Comparison of ENCODE assay signal across 18 cellular contexts in the genomic region with DNA sequence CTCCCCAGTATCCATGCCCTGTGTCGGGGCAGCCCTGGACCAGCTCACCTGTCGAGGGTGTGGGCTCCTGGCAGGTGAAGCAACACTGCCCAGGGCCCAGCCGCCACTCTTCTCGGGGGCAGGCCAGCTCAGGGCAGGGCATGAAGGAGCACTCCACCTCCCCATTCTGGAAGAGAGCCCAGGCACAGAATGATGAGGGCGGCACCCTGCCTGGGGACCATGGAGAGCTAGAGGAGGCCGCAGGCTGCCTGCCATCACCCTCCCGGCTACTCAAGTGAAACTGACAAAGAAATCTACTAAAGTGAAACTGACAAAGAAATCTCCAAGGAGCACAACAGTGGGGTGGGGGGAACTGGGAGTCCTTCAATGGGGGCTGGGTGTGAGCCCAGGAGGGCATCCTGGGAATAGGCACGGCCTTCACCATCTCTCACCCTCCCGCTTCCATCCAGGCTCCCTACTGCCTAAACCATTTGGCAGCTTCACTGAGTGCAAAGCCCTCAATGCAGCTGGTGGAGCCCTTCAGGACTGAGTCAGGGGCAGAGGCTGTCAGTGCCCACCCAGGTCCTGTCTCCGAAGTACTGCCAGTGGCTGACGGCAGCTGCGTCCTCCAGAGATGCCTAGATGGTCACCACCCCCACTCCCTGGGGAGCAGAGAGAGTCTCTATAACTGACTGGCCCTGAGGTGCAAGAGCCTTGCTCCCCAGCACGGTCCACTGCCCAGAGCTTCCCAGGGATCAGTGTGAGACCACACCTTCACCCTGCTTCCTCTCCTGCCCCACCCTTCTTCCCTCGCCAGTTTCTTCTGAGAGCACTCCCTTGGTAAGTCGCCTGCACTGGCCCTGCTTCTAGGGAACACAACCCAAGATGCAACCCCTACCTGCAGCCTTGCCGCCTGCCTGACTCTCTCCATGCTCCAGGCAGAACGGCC. TPM values are rescaled to one million over a fixed set of nuclear protein-coding genes. Genes with fewer than 3 reads are reported as not detected.
DNase-seq lines count a peak whose midpoint lies in the region; ATAC-seq, FAIRE-seq and TF ChIP-seq lines count a peak whose summit lies in the region.
"Had no signal": no experiment of that assay in that cellular context is flagged by ENCODE, and none has a peak within 500 bp of the region (broad histone marks: within the 10 kb centered on the region; RNA-seq: fewer than 3 reads in every experiment).

No MANE protein-coding gene starts in this region.

- no TSS peak for BruUV-seq in HepG2 (replicated peaks; lab: Mats Ljungman, UMichigan)

- DNase-seq in right cardiac atrium: no peak
- DNase-seq in cardiac septum (ENCODE audit: low spot score): no peak
- DNase-seq in anterior cingulate cortex (lab: John Stamatoyannopoulos, UW): peak in 41 of 58 donors; percentile 13 to 86 (median 50)
- DNase-seq in HepG2 (ENCODE audit: low spot score): no peak
- no peak for DNase-seq in aorta
- DNase-seq in epidermal melanocyte (ENCODE audit: insufficient read length, low spot score): no peak
- no peak for DNase-seq in NCI-H774 (lab: John Stamatoyannopoulos, UW)
- DNase-seq: activated naive CD8-positive, alpha-beta T cell treated with anti-CD3 and anti-CD28 coated beads for 36 hours; Calu3; HCEC 1CT; MG63; NCI-H446 treated with DMSO at 0.1 percent for 48 hours; T-cell had no signal

- H2AFZ ChIP-seq in HepG2 (ENCODE audit: low read length): no peak overlapping the region
- H2AFZ ChIP-seq: PC-9 had no signal

- intact Hi-C loops in right cardiac atrium (cut with DNase I): no loop called here
- intact Hi-C loops in cardiac septum (cut with DNase I): no loop called here
- intact Hi-C loops in HepG2 (cut with micrococcal nuclease; ENCODE audit: unreplicated experiment): no loop called here
- intact Hi-C loops in aorta (cut with DNase I): no loop called here

- POLR2A ChIA-PET in HepG2 (lab: Yijun Ruan, JAX): no interaction called here

- no peak overlapping the region for H3K4me3 ChIP-seq in right cardiac atrium (ENCODE audit: low read length)
- no peak overlapping the region for H3K4me3 ChIP-seq in HepG2 (replicated peaks in 1 of 3; ENCODE audit: insufficient read depth in 1 of 3, low read depth in 2 of 3, low read length in 3 of 3)
- no peak overlapping the region for H3K4me3 ChIP-seq in aorta (ENCODE audit: low read length in 2 of 2)
- H3K4me3 ChIP-seq: MG63, PC-9 had no signal

- no peak for TF ChIP-seq EP300 in HepG2 (IDR thresholded peaks at IDR 0.05; ENCODE audit: low read depth in 2 of 2, low read length in 2 of 2)
- no peak for TF ChIP-seq EP300 in HepG2 (CRISPR knock-in tag; IDR thresholded peaks at IDR 0.05; ENCODE audit: borderline replicate concordance)

- no peak overlapping the region for H3K27ac ChIP-seq in right cardiac atrium (ENCODE audit: low read length)
- no peak overlapping the region for H3K27ac ChIP-seq in HepG2 (ENCODE audit: extremely low read length, insufficient read depth, low read length)
- no peak overlapping the region for H3K27ac ChIP-seq in aorta (ENCODE audit: low read depth in 1 of 2, low read length in 2 of 2)
- H3K27ac ChIP-seq: epithelial cell of prostate, neutrophil, PC-9 had no signal

- TF ChIP-seq CTCF in HepG2 (CRISPR knock-in tag; IDR thresholded peaks at IDR 0.05): no peak

- H4K20me1 ChIP-seq in HepG2 (ENCODE audit: insufficient read depth, low read length): peaks cover 5% of the 10 kb centered on the region; the same call in 1 of the 2 replicates

- H3K36me3 ChIP-seq in HepG2 (replicated peaks in 1 of 2; ENCODE audit: control insufficient read depth in 1 of 2, insufficient read depth in 2 of 2, low read length in 2 of 2) (peaks cover 39 to 75% of the 10 kb centered on the region in 2 experiments), aorta (ENCODE audit: control insufficient read depth in 1 of 2, insufficient read depth in 2 of 2, low read length in 1 of 2) (no peaks in the 10 kb centered on the region)
- H3K36me3 ChIP-seq: MG63, neutrophil had no signal

- in situ Hi-C loops in HepG2 (cut with HindIII; ENCODE audit: extremely low pct_ligation_motif_present, low pct_unique_long_range_greater_than_20kb): no loop called here

- no peak for TF ChIP-seq POLR2A in HepG2 (IDR thresholded peaks at IDR 0.05; ENCODE audit: insufficient read depth in 1 of 2, low read depth in 2 of 2, low read length in 2 of 2)

- no peak overlapping the region for H3K4me2 ChIP-seq in HepG2 (ENCODE audit: low read depth, low read length)
- H3K4me2 ChIP-seq: PC-9 had no signal

- CTCF ChIA-PET in HepG2 (lab: Yijun Ruan, JAX; ENCODE audit: low intra/inter-chr PET ratio, low total read pairs): no interaction called here

- TF ChIP-seq RAD21 in HepG2 (CRISPR knock-in tag; IDR thresholded peaks at IDR 0.05): no peak

- no peaks in the 10 kb centered on the region for H3K9me3 ChIP-seq in right cardiac atrium (ENCODE audit: control insufficient read depth, low read length)
- no peaks in the 10 kb centered on the region for H3K9me3 ChIP-seq in HepG2 (ENCODE audit: low read length)
- H3K9me3 ChIP-seq in aorta (ENCODE audit: control insufficient read depth, low read length): no peaks in the 10 kb centered on the region
- H3K9me3 ChIP-seq: MG63, neutrophil had no signal

- peak; percentile 22 to 37 for ATAC-seq in right cardiac atrium
- ATAC-seq in HepG2: peak; percentile 31
- ATAC-seq in aorta (ENCODE audit: low FRiP score): peak; percentile 49
- no peak for ATAC-seq in GM19351 (IDR thresholded peaks at IDR 0.05; ENCODE audit: unreplicated experiment)
- ATAC-seq: T-cell had no signal

- 77% methylated on average over 17 of the region's 17 CpGs for WGBS in right cardiac atrium
- 98% methylated on average over 9 of the region's 17 CpGs for WGBS in HepG2 (ENCODE audit: low lambda C conversion rate)
- WGBS in aorta, 2 donors: 79 to 86% methylated on average over 17 of the region's 17 CpGs

- H3K4me1 ChIP-seq in right cardiac atrium (ENCODE audit: control insufficient read depth, insufficient read depth, low read length): no peaks in the 10 kb centered on the region
- peaks cover 11% of the 10 kb centered on the region for H3K4me1 ChIP-seq in HepG2 (ENCODE audit: insufficient read depth, low read length)
- no peaks in the 10 kb centered on the region for H3K4me1 ChIP-seq in aorta (ENCODE audit: control insufficient read depth in 1 of 2, insufficient read depth in 2 of 2, low read length in 2 of 2)

- FAIRE-seq in HepG2 (lab: Jason Lieb, UNC): no peak

- H3K27me3 ChIP-seq in right cardiac atrium (ENCODE audit: control insufficient read depth, insufficient read depth) (no peaks in the 10 kb centered on the region), HepG2 (ENCODE audit: control insufficient read depth in 1 of 2, insufficient read depth in 2 of 2, low read length in 2 of 2) (no peaks in the 10 kb centered on the region), aorta (ENCODE audit: control insufficient read depth in 1 of 2, insufficient read depth in 2 of 2, low read length in 1 of 2) (no peaks in the 10 kb centered on the region)
- H3K27me3 ChIP-seq: MG63, neutrophil had no signal

- H3K9ac ChIP-seq in HepG2 (ENCODE audit: insufficient read depth, low read depth, low read length): no peak overlapping the region

- no peaks in the 10 kb centered on the region for H3K79me2 ChIP-seq in HepG2 (ENCODE audit: insufficient read depth, low read length)

RNA-seq across cellular contexts. Expression of a gene that starts 21.7 kb away (rescaled TPM):
- total RNA-seq in right cardiac atrium (1 to 10 TPM in 3 of 4 donors, under 1 TPM in 1; 0.97 to 2.2 (median 1.3) TPM), cardiac septum (0.59 TPM), HepG2 (2016; rRNA removed; fragmentation: Illumina TruSeq; extraction: Trizol) (10.4 and 27.6 TPM in 2 replicates), aorta (1 to 10 TPM; 3.0 to 5.6 TPM)
- polyA plus RNA-seq in right cardiac atrium (0.70 TPM), HepG2 (2011; rRNA removed) (58.3 and 59.7 TPM in 2 replicates), aorta (1 to 10 TPM in 1 of 2 donors, not detected in 1; 2.0 TPM)
- 21.1 and 23.2 TPM in 2 replicates for total RNA-seq in HepG2 (2016; cell fraction: cytosol; rRNA removed; fragmentation: Illumina TruSeq; extraction: Trizol; ENCODE audit: low read depth)
- total RNA-seq in HepG2 (2016; cell fraction: insoluble cytoplasmic fraction; rRNA removed; fragmentation: Illumina TruSeq; extraction: Trizol): 9.5 and 29.7 TPM in 2 replicates
- total RNA-seq in HepG2 (2016; cell fraction: membrane; rRNA removed; fragmentation: Illumina TruSeq; extraction: Trizol): 16.2 and 16.5 TPM in 2 replicates
- 45.6 and 50.3 TPM in 2 replicates for total RNA-seq in HepG2 (2016; cell fraction: nucleus; rRNA removed; fragmentation: Illumina TruSeq; extraction: Trizol)
- polyA plus RNA-seq in HepG2 (2011; cell fraction: cytosol; rRNA removed): 16.1 and 23.9 TPM in 2 replicates
- polyA plus RNA-seq in HepG2 (2011; cell fraction: nucleus; rRNA removed): 269 and 312 TPM in 2 replicates
- polyA plus RNA-seq in HepG2 (2012): 91.9 and 92.4 TPM in 2 replicates
- polyA plus RNA-seq in HepG2 (2016; cell fraction: cytosol; fragmentation: Illumina TruSeq; extraction: Trizol; ENCODE audit: low read depth): 7.3 and 7.8 TPM in 2 replicates
- polyA plus RNA-seq in HepG2 (2016; cell fraction: insoluble cytoplasmic fraction; fragmentation: Illumina TruSeq; extraction: Trizol; ENCODE audit: low read depth): 16.7 and 20.6 TPM in 2 replicates
- polyA plus RNA-seq in HepG2 (2016; cell fraction: membrane; fragmentation: Illumina TruSeq; extraction: Trizol; ENCODE audit: low read depth): 11.9 and 13.4 TPM in 2 replicates
- polyA plus RNA-seq in HepG2 (2016; cell fraction: nucleus; fragmentation: Illumina TruSeq; extraction: Trizol; ENCODE audit: insufficient read depth, low read depth): 214 and 228 TPM in 2 replicates
- polyA minus RNA-seq in HepG2 (2011; rRNA and poly(A)+ RNA removed; ENCODE audit: low replicate concordance): 0.94 and 72.8 TPM in 2 replicates
- polyA minus RNA-seq in HepG2 (2011; cell fraction: cytosol; rRNA and poly(A)+ RNA removed): 17.8 and 19.7 TPM in 2 replicates
- polyA minus RNA-seq in HepG2 (2011; cell fraction: nucleus; rRNA and poly(A)+ RNA removed): 60.5 and 66.8 TPM in 2 replicates

RNA-seq across cellular contexts. Expression of a gene that starts 32.4 kb away (rescaled TPM):
- total RNA-seq in right cardiac atrium: 1 to 10 TPM in 2 of 4 donors, under 1 TPM in 2; 0.54 to 3.4 (median 0.81) TPM
- polyA plus RNA-seq in right cardiac atrium: 3.6 TPM
- total RNA-seq in cardiac septum: not detected
- not detected in 2 replicates for total RNA-seq in HepG2 (2016; rRNA removed; fragmentation: Illumina TruSeq; extraction: Trizol)
- not detected in 2 replicates for total RNA-seq in HepG2 (2016; cell fraction: cytosol; rRNA removed; fragmentation: Illumina TruSeq; extraction: Trizol; ENCODE audit: low read depth)
- not detected in 2 replicates for total RNA-seq in HepG2 (2016; cell fraction: insoluble cytoplasmic fraction; rRNA removed; fragmentation: Illumina TruSeq; extraction: Trizol)
- total RNA-seq in HepG2 (2016; cell fraction: membrane; rRNA removed; fragmentation: Illumina TruSeq; extraction: Trizol): not detected in 2 replicates
- total RNA-seq in HepG2 (2016; cell fraction: nucleus; rRNA removed; fragmentation: Illumina TruSeq; extraction: Trizol): not detected in 2 replicates
- polyA plus RNA-seq in HepG2 (2011; rRNA removed): not detected in 2 replicates
- polyA plus RNA-seq in HepG2 (2011; cell fraction: cytosol; rRNA removed): not detected in 2 replicates
- polyA plus RNA-seq in HepG2 (2011; cell fraction: nucleus; rRNA removed): not detected in 2 replicates
- 0.53 and 0.99 TPM in 2 replicates for polyA plus RNA-seq in HepG2 (2012)
- not detected in 2 replicates for polyA plus RNA-seq in HepG2 (2016; cell fraction: cytosol; fragmentation: Illumina TruSeq; extraction: Trizol; ENCODE audit: low read depth)
- polyA plus RNA-seq in HepG2 (2016; cell fraction: insoluble cytoplasmic fraction; fragmentation: Illumina TruSeq; extraction: Trizol; ENCODE audit: low read depth): not detected in 2 replicates
- not detected in 2 replicates for polyA plus RNA-seq in HepG2 (2016; cell fraction: membrane; fragmentation: Illumina TruSeq; extraction: Trizol; ENCODE audit: low read depth)
- not detected in 2 replicates for polyA plus RNA-seq in HepG2 (2016; cell fraction: nucleus; fragmentation: Illumina TruSeq; extraction: Trizol; ENCODE audit: insufficient read depth, low read depth)
- not detected in 2 replicates for polyA minus RNA-seq in HepG2 (2011; rRNA and poly(A)+ RNA removed; ENCODE audit: low replicate concordance)
- not detected in 2 replicates for polyA minus RNA-seq in HepG2 (2011; cell fraction: cytosol; rRNA and poly(A)+ RNA removed)
- not detected in 2 replicates for polyA minus RNA-seq in HepG2 (2011; cell fraction: nucleus; rRNA and poly(A)+ RNA removed)
- 1 to 10 TPM in 1 of 2 donors, not detected in 1; 1.0 TPM for total RNA-seq in aorta
- polyA plus RNA-seq in aorta: under 1 TPM in 1 of 2 donors, not detected in 1; 0.10 TPM
- total RNA-seq: activated naive CD8-positive, alpha-beta T cell treated with anti-CD3 and anti-CD28 coated beads for 36 hours; Calu3; cerebellum; PC-9; T-cell had no signal

RNA-seq across cellular contexts. Expression of a gene that starts 51.3 kb away (rescaled TPM):
- total RNA-seq in right cardiac atrium (1 to 10 TPM in 2 of 4 donors, under 1 TPM in 2; 0.71 to 7.4 (median 2.8) TPM), cardiac septum (not detected), HepG2 (2016; rRNA removed; fragmentation: Illumina TruSeq; extraction: Trizol) (not detected in 2 replicates), aorta (1 to 10 TPM; 1.3 to 2.6 TPM)
- polyA plus RNA-seq in right cardiac atrium (4.1 TPM), HepG2 (2011; rRNA removed) (not detected in 2 replicates), aorta (1 to 10 TPM in 1 of 2 donors, under 1 TPM in 1; 0.74 to 6.3 TPM)
- total RNA-seq in HepG2 (2016; cell fraction: cytosol; rRNA removed; fragmentation: Illumina TruSeq; extraction: Trizol; ENCODE audit: low read depth): not detected in 2 replicates
- total RNA-seq in HepG2 (2016; cell fraction: insoluble cytoplasmic fraction; rRNA removed; fragmentation: Illumina TruSeq; extraction: Trizol): not detected in 2 replicates
- not detected in 2 replicates for total RNA-seq in HepG2 (2016; cell fraction: membrane; rRNA removed; fragmentation: Illumina TruSeq; extraction: Trizol)
- not detected in 2 replicates for total RNA-seq in HepG2 (2016; cell fraction: nucleus; rRNA removed; fragmentation: Illumina TruSeq; extraction: Trizol)
- not detected in 2 replicates for polyA plus RNA-seq in HepG2 (2011; cell fraction: cytosol; rRNA removed)
- not detected in 2 replicates for polyA plus RNA-seq in HepG2 (2011; cell fraction: nucleus; rRNA removed)
- 0.17 TPM in 1 of 2 replicates, not detected in the other for polyA plus RNA-seq in HepG2 (2012)
- polyA plus RNA-seq in HepG2 (2016; cell fraction: cytosol; fragmentation: Illumina TruSeq; extraction: Trizol; ENCODE audit: low read depth): not detected in 2 replicates
- not detected in 2 replicates for polyA plus RNA-seq in HepG2 (2016; cell fraction: insoluble cytoplasmic fraction; fragmentation: Illumina TruSeq; extraction: Trizol; ENCODE audit: low read depth)
- not detected in 2 replicates for polyA plus RNA-seq in HepG2 (2016; cell fraction: membrane; fragmentation: Illumina TruSeq; extraction: Trizol; ENCODE audit: low read depth)
- polyA plus RNA-seq in HepG2 (2016; cell fraction: nucleus; fragmentation: Illumina TruSeq; extraction: Trizol; ENCODE audit: insufficient read depth, low read depth): not detected in 2 replicates
- 0.04 TPM in 1 of 2 replicates, not detected in the other for polyA minus RNA-seq in HepG2 (2011; rRNA and poly(A)+ RNA removed; ENCODE audit: low replicate concordance)
- polyA minus RNA-seq in HepG2 (2011; cell fraction: cytosol; rRNA and poly(A)+ RNA removed): not detected in 2 replicates
- not detected in 2 replicates for polyA minus RNA-seq in HepG2 (2011; cell fraction: nucleus; rRNA and poly(A)+ RNA removed)
- total RNA-seq: activated naive CD8-positive, alpha-beta T cell treated with anti-CD3 and anti-CD28 coated beads for 36 hours; Calu3; PC-9; T-cell had no signal

RNA-seq across cellular contexts. Expression of a gene that starts 59.5 kb away (rescaled TPM):
- total RNA-seq in right cardiac atrium (100 to 1,000 TPM; 126 to 132 (median 130) TPM), cardiac septum (125 TPM), HepG2 (2016; rRNA removed; fragmentation: Illumina TruSeq; extraction: Trizol) (266 and 292 TPM in 2 replicates), aorta (100 to 1,000 TPM; 134 to 148 TPM)
- polyA plus RNA-seq in right cardiac atrium (103 TPM), HepG2 (2011; rRNA removed) (175 and 217 TPM in 2 replicates), aorta (10 to 100 TPM; 44.2 to 80.1 TPM)
- 44.8 and 45.1 TPM in 2 replicates for total RNA-seq in HepG2 (2016; cell fraction: cytosol; rRNA removed; fragmentation: Illumina TruSeq; extraction: Trizol; ENCODE audit: low read depth)
- 272 and 286 TPM in 2 replicates for total RNA-seq in HepG2 (2016; cell fraction: insoluble cytoplasmic fraction; rRNA removed; fragmentation: Illumina TruSeq; extraction: Trizol)
- total RNA-seq in HepG2 (2016; cell fraction: membrane; rRNA removed; fragmentation: Illumina TruSeq; extraction: Trizol): 67.0 and 70.3 TPM in 2 replicates
- 147 and 162 TPM in 2 replicates for total RNA-seq in HepG2 (2016; cell fraction: nucleus; rRNA removed; fragmentation: Illumina TruSeq; extraction: Trizol)
- polyA plus RNA-seq in HepG2 (2011; cell fraction: cytosol; rRNA removed): 205 and 216 TPM in 2 replicates
- polyA plus RNA-seq in HepG2 (2011; cell fraction: nucleus; rRNA removed): 144 and 152 TPM in 2 replicates
- polyA plus RNA-seq in HepG2 (2012): 123 and 153 TPM in 2 replicates
- polyA plus RNA-seq in HepG2 (2016; cell fraction: cytosol; fragmentation: Illumina TruSeq; extraction: Trizol; ENCODE audit: low read depth): 13.5 and 15.8 TPM in 2 replicates
- 239 and 252 TPM in 2 replicates for polyA plus RNA-seq in HepG2 (2016; cell fraction: insoluble cytoplasmic fraction; fragmentation: Illumina TruSeq; extraction: Trizol; ENCODE audit: low read depth)
- polyA plus RNA-seq in HepG2 (2016; cell fraction: membrane; fragmentation: Illumina TruSeq; extraction: Trizol; ENCODE audit: low read depth): 34.0 and 38.3 TPM in 2 replicates
- 168 and 174 TPM in 2 replicates for polyA plus RNA-seq in HepG2 (2016; cell fraction: nucleus; fragmentation: Illumina TruSeq; extraction: Trizol; ENCODE audit: insufficient read depth, low read depth)
- polyA minus RNA-seq in HepG2 (2011; rRNA and poly(A)+ RNA removed; ENCODE audit: low replicate concordance): 584 and 611 TPM in 2 replicates
- 276 and 305 TPM in 2 replicates for polyA minus RNA-seq in HepG2 (2011; cell fraction: cytosol; rRNA and poly(A)+ RNA removed)
- 187 and 203 TPM in 2 replicates for polyA minus RNA-seq in HepG2 (2011; cell fraction: nucleus; rRNA and poly(A)+ RNA removed)

RNA-seq across cellular contexts. Expression of a gene that starts 59.6 kb away (rescaled TPM):
- total RNA-seq in right cardiac atrium (10 to 100 TPM; 12.7 to 19.0 (median 16.7) TPM), cardiac septum (21.9 TPM), HepG2 (2016; rRNA removed; fragmentation: Illumina TruSeq; extraction: Trizol) (173 and 197 TPM in 2 replicates), aorta (10 to 100 TPM; 18.9 to 30.4 TPM)
- polyA plus RNA-seq in right cardiac atrium (15.7 TPM), HepG2 (2011; rRNA removed) (147 and 237 TPM in 2 replicates), aorta (10 to 100 TPM; 23.1 to 82.0 TPM)
- total RNA-seq in HepG2 (2016; cell fraction: cytosol; rRNA removed; fragmentation: Illumina TruSeq; extraction: Trizol; ENCODE audit: low read depth): 25.7 and 34.7 TPM in 2 replicates
- 152 and 194 TPM in 2 replicates for total RNA-seq in HepG2 (2016; cell fraction: insoluble cytoplasmic fraction; rRNA removed; fragmentation: Illumina TruSeq; extraction: Trizol)
- total RNA-seq in HepG2 (2016; cell fraction: membrane; rRNA removed; fragmentation: Illumina TruSeq; extraction: Trizol): 38.7 and 39.8 TPM in 2 replicates
- 130 and 153 TPM in 2 replicates for total RNA-seq in HepG2 (2016; cell fraction: nucleus; rRNA removed; fragmentation: Illumina TruSeq; extraction: Trizol)
- polyA plus RNA-seq in HepG2 (2011; cell fraction: cytosol; rRNA removed): 67.4 and 90.7 TPM in 2 replicates
- 653 and 783 TPM in 2 replicates for polyA plus RNA-seq in HepG2 (2011; cell fraction: nucleus; rRNA removed)
- 226 and 325 TPM in 2 replicates for polyA plus RNA-seq in HepG2 (2012)
- 15.1 and 18.3 TPM in 2 replicates for polyA plus RNA-seq in HepG2 (2016; cell fraction: cytosol; fragmentation: Illumina TruSeq; extraction: Trizol; ENCODE audit: low read depth)
- 134 and 173 TPM in 2 replicates for polyA plus RNA-seq in HepG2 (2016; cell fraction: insoluble cytoplasmic fraction; fragmentation: Illumina TruSeq; extraction: Trizol; ENCODE audit: low read depth)
- polyA plus RNA-seq in HepG2 (2016; cell fraction: membrane; fragmentation: Illumina TruSeq; extraction: Trizol; ENCODE audit: low read depth): 31.3 and 33.9 TPM in 2 replicates
- polyA plus RNA-seq in HepG2 (2016; cell fraction: nucleus; fragmentation: Illumina TruSeq; extraction: Trizol; ENCODE audit: insufficient read depth, low read depth): 236 and 246 TPM in 2 replicates
- 121 and 450 TPM in 2 replicates for polyA minus RNA-seq in HepG2 (2011; rRNA and poly(A)+ RNA removed; ENCODE audit: low replicate concordance)
- polyA minus RNA-seq in HepG2 (2011; cell fraction: cytosol; rRNA and poly(A)+ RNA removed): 129 and 149 TPM in 2 replicates
- polyA minus RNA-seq in HepG2 (2011; cell fraction: nucleus; rRNA and poly(A)+ RNA removed): 181 and 214 TPM in 2 replicates

Comparison
In these comparisons a context has a peak if more than half of its experiments do, and no peak if none do; other contexts are left out.
1. DNase-seq: peak in anterior cingulate cortex (41 of 58); none in right cardiac atrium (0 of 3), cardiac septum (single experiment), HepG2 (single experiment), aorta (0 of 2), epidermal melanocyte (single experiment) and NCI-H774 (single experiment).